ENCODE assay signal across 25 cellular contexts in genomic region chr1:88036345-88036999, GRCh38.
DNase-seq lines count a peak whose midpoint lies in the region; ATAC-seq, FAIRE-seq and TF ChIP-seq lines count a peak whose summit lies in the region.
"Had no signal": no experiment of that assay in that cellular context is flagged by ENCODE, and none has a peak within 500 bp of the region (broad histone marks: within the 10 kb centered on the region; RNA-seq: fewer than 3 reads in every experiment).

No MANE protein-coding gene starts in this region.

- H3K27me3 ChIP-seq in H1 (replicated peaks in 1 of 4; ENCODE audit: control insufficient read depth in 3 of 4, extremely low read depth in 1 of 4, insufficient read depth in 3 of 4, low read length in 3 of 4) (no peaks in the 10 kb centered on the region), trophoblast cell (ENCODE audit: insufficient read depth, low read length) (no peaks in the 10 kb centered on the region), testis (no peaks in the 10 kb centered on the region)
- H3K27me3 ChIP-seq: BLaER1 had no signal

- WGBS in H1 (ENCODE audit: extremely low coverage in 1 of 2, insufficient coverage in 1 of 2, insufficient read length in 1 of 2, insufficient replicate concordance in 2 of 2, low coverage in 1 of 2, low lambda C conversion rate in 2 of 2, missing lambda C conversion rate in 1 of 2), 2 experiments, result 96% methylated on average over 12 of the region's 12 CpGs; no CpG with 5 or more reads in 1 of the 2 experiments
- WGBS in trophoblast cell (ENCODE audit: extremely low coverage, insufficient coverage, insufficient read length), result no CpG with 5 or more reads among the region's 12 CpGs
- 30 to 51% methylated on average over 2 to 12 of the region's 12 CpGs for WGBS in testis, 2 donors

- no peak overlapping the region for H4K5ac ChIP-seq in H1 (ENCODE audit: insufficient read length, low read depth, low read length)

- TF ChIP-seq CTCF in H1 (IDR thresholded peaks at IDR 0.05; ENCODE audit: control extremely low read depth in 1 of 3, insufficient read depth in 1 of 3, low read depth in 1 of 3, low read length in 3 of 3), result no peak
- no peak for TF ChIP-seq CTCF in testis (IDR thresholded peaks at IDR 0.05)

- no peak overlapping the region for H3K9ac ChIP-seq in H1 (replicated peaks in 1 of 4; ENCODE audit: extremely low read depth in 1 of 4, low read depth in 3 of 4, low read length in 3 of 4)
- H3K9ac ChIP-seq in trophoblast cell (ENCODE audit: low read length), result no peak overlapping the region
- H3K9ac ChIP-seq: BLaER1 had no signal

- ATAC-seq in Right ventricle myocardium inferior, result no peak
- ATAC-seq in Right ventricle myocardium superior (ENCODE audit: poor library complexity), result no peak
- ATAC-seq in HG03108 (IDR thresholded peaks at IDR 0.05; ENCODE audit: unreplicated experiment), result no peak

- H2AFZ ChIP-seq in H1 (ENCODE audit: low read length) (no peak overlapping the region), trophoblast cell (ENCODE audit: insufficient read depth, low read length, poor library complexity) (no peak overlapping the region)
- H2AFZ ChIP-seq: PC-9 had no signal

- H3K14ac ChIP-seq in H1 (ENCODE audit: insufficient read length) (no peak overlapping the region), trophoblast cell (ENCODE audit: low read length) (no peak overlapping the region)

- intact Hi-C loops in Right ventricle myocardium inferior (cut with DNase I) (no loop called here), Right ventricle myocardium superior (cut with DNase I) (no loop called here), testis (cut with DNase I; ENCODE audit: low total_unique reads) (no loop called here)

- no peaks in the 10 kb centered on the region for H3K4me1 ChIP-seq in H1 (replicated peaks in 1 of 4; ENCODE audit: control insufficient read depth in 3 of 4, insufficient read depth in 4 of 4, low read length in 3 of 4)
- H3K4me1 ChIP-seq in trophoblast cell (ENCODE audit: control insufficient read depth in 1 of 2, insufficient read depth in 2 of 2, low read length in 2 of 2), result peaks cover 0 to 4% of the 10 kb centered on the region in 2 experiments
- H3K4me1 ChIP-seq in testis, result peaks cover 3% of the 10 kb centered on the region
- H3K4me1 ChIP-seq: BLaER1 had no signal

- H2BK20ac ChIP-seq in H1 (ENCODE audit: low read length), result 0 out of 2 replicates have a peak overlapping the region, but pooled peaks have one; percentile 5

- DNase-seq in Right ventricle myocardium inferior (ENCODE audit: missing footprints) (peak; percentile 44), Right ventricle myocardium superior (no peak), H1 (ENCODE audit: low read depth in 1 of 2, low spot score in 2 of 2) (no peak), trophoblast cell (no peak), testis (peak; percentile 21), NCI-H2227 (lab: John Stamatoyannopoulos, UW; ENCODE audit: unreplicated experiment) (no peak), HK-2 (ENCODE audit: unreplicated experiment) (no peak)
- DNase-seq: ACHN; CD4-positive, alpha-beta T cell; COR-L47; DMS79 treated with DMSO at 0.1 percent for 48 hours; H7; HFFc6; NCI-H1092; NCI-H1436; NCI-H187 treated with DMSO at 0.1 percent for 48 hours; NCI-H2107; NCI-H2227 treated with DMSO at 0.1 percent for 48 hours; NCI-H510A; NCI-H748 treated with DMSO at 0.1 percent for 48 hours; PC-9 had no signal

- no peak overlapping the region; the same call in 1 of the 2 replicates for H4K8ac ChIP-seq in H1 (ENCODE audit: extremely low read depth, insufficient read depth, low read length)
- no peak overlapping the region for H4K8ac ChIP-seq in trophoblast cell (ENCODE audit: low read depth, low read length)

- 0 out of 2 replicates have a peak overlapping the region, but pooled peaks have one; percentile 60 for H2AK5ac ChIP-seq in H1 (ENCODE audit: low read depth, low read length)
- H2AK5ac ChIP-seq in trophoblast cell (ENCODE audit: low read length), result peak overlapping the region; percentile 11

- H3K56ac ChIP-seq in H1 (replicated peaks; ENCODE audit: insufficient read length, low read depth, low read length), result peak overlapping the region; percentile 14

- H3K23me2 ChIP-seq in H1 (ENCODE audit: low read depth, low read length), result no peaks in the 10 kb centered on the region

- no peak for TF ChIP-seq EP300 in H1 (IDR thresholded peaks at IDR 0.05; ENCODE audit: borderline replicate concordance in 1 of 2, low read depth in 2 of 2, low read length in 2 of 2)

- POLR2A ChIA-PET in H1 (lab: Charles Lee; ENCODE audit: partially characterized antibody), result no interaction called here

- no peak overlapping the region for H2BK12ac ChIP-seq in H1 (ENCODE audit: low read depth, low read length)
- peak overlapping the region; percentile 31 for H2BK12ac ChIP-seq in trophoblast cell (ENCODE audit: low read length)

- H3K79me2 ChIP-seq in H1 (ENCODE audit: control insufficient read depth in 1 of 2, insufficient read depth in 2 of 2, low read length in 2 of 2) (no peaks in the 10 kb centered on the region), trophoblast cell (ENCODE audit: control insufficient read depth, insufficient read depth, low read length, poor library complexity) (no peaks in the 10 kb centered on the region)

- H4K20me1 ChIP-seq in H1 (replicated peaks in 1 of 2; ENCODE audit: control insufficient read depth in 1 of 2, insufficient read depth in 2 of 2, low read length in 2 of 2), result no peaks in the 10 kb centered on the region
- H4K20me1 ChIP-seq: BLaER1 had no signal

- no peak for FAIRE-seq in H1 (lab: Jason Lieb, UNC)

- CTCF ChIA-PET in H1 (lab: Charles Lee; ENCODE audit: partially characterized antibody), result interaction anchor here (0.9 to 1.8 kb wide), 5 partner anchors 10 to 28 kb away, joined by 3 to 8 read pairs (median 4); no protein-coding TSS in a partner anchor

- H2BK120ac ChIP-seq in H1 (replicated peaks; ENCODE audit: low read depth, low read length), result peak overlapping the region; percentile 83
- no peak overlapping the region for H2BK120ac ChIP-seq in trophoblast cell (ENCODE audit: insufficient read depth, low read length, poor library complexity)

- peak overlapping the region; percentile 38 for H3K4ac ChIP-seq in H1 (replicated peaks; ENCODE audit: insufficient read length, low read depth, low read length)
- no peak overlapping the region for H3K4ac ChIP-seq in trophoblast cell (ENCODE audit: low read depth, low read length)

- no peak for TF ChIP-seq POLR2A in H1 (IDR thresholded peaks at IDR 0.05; ENCODE audit: control extremely low read depth in 1 of 2, low read depth in 2 of 2, low read length in 2 of 2)
- TF ChIP-seq POLR2A in testis (IDR thresholded peaks at IDR 0.05), result no peak

- H3K9me3 ChIP-seq in H1 (ENCODE audit: insufficient read depth in 2 of 2, low read depth in 1 of 2, low read length in 1 of 2) (peaks cover 0 to 2% of the 10 kb centered on the region in 2 experiments; a peak in 3 of 4 replicates), trophoblast cell (ENCODE audit: insufficient read depth, low read depth, low read length) (no peaks in the 10 kb centered on the region), testis (no peaks in the 10 kb centered on the region)

- no peak overlapping the region for H3K4me2 ChIP-seq in H1 (ENCODE audit: insufficient read depth in 1 of 2, low read depth in 2 of 2, low read length in 2 of 2)
- no peak overlapping the region for H3K4me2 ChIP-seq in trophoblast cell (ENCODE audit: low read length)
- H3K4me2 ChIP-seq: BLaER1, PC-9 had no signal

- H4K91ac ChIP-seq in H1 (replicated peaks; ENCODE audit: insufficient read length, low read length), result peak overlapping the region; percentile 89
- H4K91ac ChIP-seq in trophoblast cell (ENCODE audit: low read depth, low read length), result peak overlapping the region; percentile 94

- no peak overlapping the region for H4K12ac ChIP-seq in trophoblast cell (ENCODE audit: low read depth, low read length)

- H3K27ac ChIP-seq in H1 (ENCODE audit: low read depth, low read length) (no peak overlapping the region), trophoblast cell (ENCODE audit: low read depth, low read length) (no peak overlapping the region), testis (no peak overlapping the region)
- H3K27ac ChIP-seq: 22Rv1, BLaER1, PC-9, RWPE1 had no signal

- H2BK5ac ChIP-seq in H1 (ENCODE audit: low read depth, low read length), result peak overlapping the region; percentile 96; the same call in 1 of the 2 replicates
- peak overlapping the region; percentile 43 for H2BK5ac ChIP-seq in trophoblast cell (ENCODE audit: low read depth, low read length, poor library complexity)

- TF ChIP-seq RAD21 in H1 (IDR thresholded peaks at IDR 0.05 in 1 of 2, conservative IDR thresholded peaks at IDR 0.05 in 1 of 2; ENCODE audit: low read depth in 2 of 2, low read length in 2 of 2), result no peak

- H3K79me1 ChIP-seq in H1 (ENCODE audit: low read depth, low read length) (no peaks in the 10 kb centered on the region), trophoblast cell (ENCODE audit: low read length) (peaks cover 14% of the 10 kb centered on the region)

- H3K18ac ChIP-seq in H1 (ENCODE audit: extremely low read depth, low read length) (no peak overlapping the region; the same call in 1 of the 2 replicates), trophoblast cell (ENCODE audit: low read length) (no peak overlapping the region)

- no peaks in the 10 kb centered on the region for H3K36me3 ChIP-seq in H1 (ENCODE audit: control insufficient read depth in 2 of 4, insufficient read depth in 4 of 4, low read length in 3 of 4)
- no peaks in the 10 kb centered on the region for H3K36me3 ChIP-seq in trophoblast cell (ENCODE audit: control insufficient read depth in 1 of 2, insufficient read depth in 2 of 2, low read length in 2 of 2)
- H3K36me3 ChIP-seq in testis (ENCODE audit: low read depth, missing control alignments), result no peaks in the 10 kb centered on the region
- H3K36me3 ChIP-seq: BLaER1 had no signal

- H3K23ac ChIP-seq in H1 (ENCODE audit: insufficient read length) (no peak overlapping the region), trophoblast cell (ENCODE audit: low read length) (no peak overlapping the region)

- H3K4me3 ChIP-seq in H1 (ENCODE audit: extremely low read depth in 1 of 4, insufficient read depth in 2 of 4, low read depth in 3 of 4, low read length in 4 of 4), result no peak overlapping the region
- no peak overlapping the region for H3K4me3 ChIP-seq in trophoblast cell (ENCODE audit: low read depth, low read length)
- H3K4me3 ChIP-seq in testis, result peak overlapping the region in 1 of 2 donors; percentile 24
- H3K4me3 ChIP-seq: BLaER1, PC-9 had no signal

- H2BK15ac ChIP-seq in H1 (ENCODE audit: low read length), result no peak overlapping the region

TF ChIP-seq in H1, 55 proteins besides CTCF, POLR2A, EP300 and RAD21 (continues in another document):
- TF ChIP-seq SP4 (IDR thresholded peaks at IDR 0.05; ENCODE audit: low read length) (no peak), CEBPB (IDR thresholded peaks at IDR 0.05; ENCODE audit: low read depth, low read length) (no peak), TCF12 (IDR thresholded peaks at IDR 0.05; ENCODE audit: low read depth, low read length) (no peak), NANOG (IDR thresholded peaks at IDR 0.05; ENCODE audit: insufficient read depth, low read depth, low read length, poor library complexity, severe bottlenecking) (no peak), KDM5A (IDR thresholded peaks at IDR 0.05; ENCODE audit: low read length) (no peak), TBP (IDR thresholded peaks at IDR 0.05; ENCODE audit: low read depth, low read length) (no peak), JUN (IDR thresholded peaks at IDR 0.05; ENCODE audit: low read depth, low read length) (no peak), CHD2 (IDR thresholded peaks at IDR 0.05; ENCODE audit: low read length) (no peak)

Comparison
In these comparisons a context has a peak if more than half of its experiments do, and no peak if none do; other contexts are left out.
1. DNase-seq: peak in Right ventricle myocardium inferior (single experiment) and testis (single experiment); none in Right ventricle myocardium superior (single experiment), H1 (0 of 2), trophoblast cell (0 of 2), NCI-H2227 (single experiment) and HK-2 (single experiment).